In the genomic region with DNA sequence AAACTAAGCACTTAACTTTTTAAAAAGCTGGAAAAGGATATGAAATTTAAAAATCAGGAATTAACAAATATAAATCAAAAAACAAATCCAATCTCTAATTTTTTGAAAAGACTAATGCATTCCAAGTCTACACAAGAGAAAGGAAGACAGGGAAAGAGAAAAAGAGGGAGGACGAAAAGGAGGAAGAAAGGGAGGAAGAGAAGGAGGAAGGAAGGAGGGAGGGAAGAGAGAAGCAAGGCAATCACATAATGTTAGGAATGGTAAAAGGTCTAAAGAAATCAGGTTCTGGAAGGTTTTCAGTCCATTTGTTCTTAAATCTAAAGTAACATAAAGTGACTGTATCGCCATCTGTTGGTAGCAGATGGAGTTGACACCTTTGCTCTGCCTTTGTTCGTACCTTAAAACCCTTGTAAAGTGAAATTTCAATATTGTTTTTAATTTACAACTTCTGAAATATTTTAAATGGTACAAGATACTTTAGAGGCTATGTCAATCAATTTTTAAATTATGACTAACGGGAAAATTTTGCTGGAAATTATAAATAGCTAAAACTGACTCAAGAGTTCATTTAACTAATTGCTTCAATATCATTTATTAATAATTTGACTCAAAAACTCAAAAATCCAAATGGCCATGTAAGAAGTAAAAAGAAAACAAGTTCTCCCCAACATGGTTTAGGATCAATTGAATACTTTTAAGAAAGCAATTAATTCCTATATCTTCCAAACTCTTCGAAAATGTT, we compare ENCODE assay signal across 10 cellular contexts. TPM values are rescaled to one million over a fixed set of nuclear protein-coding genes. Genes with fewer than 3 reads are reported as not detected.
A peak's percentile ranks its signal among the peaks of the same experiment; 100 is the strongest.
DNase-seq lines count a peak whose midpoint lies in the region; ATAC-seq, FAIRE-seq and TF ChIP-seq lines count a peak whose summit lies in the region.
"Had no signal": no experiment of that assay in that cellular context is flagged by ENCODE, and none has a peak within 500 bp of the region (broad histone marks: within the 10 kb centered on the region; RNA-seq: fewer than 3 reads in every experiment).

No MANE protein-coding gene starts in this region.

- intact Hi-C loops in ascending aorta (cut with DNase I) (no loop called here), left colon (cut with DNase I, micrococcal nuclease) (no loop called here), sciatic nerve (cut with DNase I) (no loop called here)

- no peaks in the 10 kb centered on the region for H3K9me3 ChIP-seq in ascending aorta

- H3K27ac Mint-ChIP-seq in type B pancreatic cell: no peak overlapping the region
- H3K27ac Mint-ChIP-seq: T-cell had no signal

- TF ChIP-seq POLR2A in GM12891 (IDR thresholded peaks at IDR 0.05; ENCODE audit: low read depth, low read length): no peak

- ATAC-seq in left colon (peak; percentile 39), sciatic nerve (no peak), HG03025 (IDR thresholded peaks at IDR 0.05; ENCODE audit: low FRiP score, unreplicated experiment) (no peak)

- no peaks in the 10 kb centered on the region for H3K4me1 Mint-ChIP-seq in type B pancreatic cell (ENCODE audit: unreplicated experiment)
- H3K4me1 Mint-ChIP-seq: T-cell had no signal

- peak; percentile 88 for FAIRE-seq in GM12891 (lab: Jason Lieb, UNC)

- no peaks in the 10 kb centered on the region for H3K4me1 ChIP-seq in ascending aorta

- H3K9me3 Mint-ChIP-seq in type B pancreatic cell: no peaks in the 10 kb centered on the region
- H3K9me3 Mint-ChIP-seq: T-cell had no signal

- no peaks in the 10 kb centered on the region for H3K36me3 ChIP-seq in ascending aorta

- TF ChIP-seq CTCF in ascending aorta (IDR thresholded peaks at IDR 0.05) (peak in 2 of 3 experiments; percentile 39 to 50), type B pancreatic cell (conservative IDR thresholded peaks at IDR 0.05) (peak; percentile 88)

- no peaks in the 10 kb centered on the region for H3K27me3 ChIP-seq in ascending aorta

- H3K27me3 Mint-ChIP-seq in type B pancreatic cell: peaks cover 19% of the 10 kb centered on the region

- no peak overlapping the region for H3K4me3 ChIP-seq in ascending aorta
- H3K4me3 ChIP-seq: skin epidermis had no signal

- no peak overlapping the region for H3K27ac ChIP-seq in ascending aorta
- H3K27ac ChIP-seq: skin epidermis had no signal

- DNase-seq in CD1c-positive myeloid dendritic cell (ENCODE audit: extremely low spot score) (peak; percentile 69), GM12891 (ENCODE audit: insufficient read length, low spot score) (no peak), NCI-H526 treated with DMSO at 0.1 percent for 48 hours (lab: John Stamatoyannopoulos, UW) (peak; percentile 19), ascending aorta (ENCODE audit: low spot score in 2 of 2) (no peak), left colon (peak in 1 of 2 donors; percentile 45), type B pancreatic cell (ENCODE audit: extremely low spot score, unreplicated experiment) (no peak), sciatic nerve (ENCODE audit: low spot score) (no peak)

- H3K36me3 Mint-ChIP-seq in type B pancreatic cell: no peaks in the 10 kb centered on the region
- H3K36me3 Mint-ChIP-seq: T-cell had no signal

- H3K4me3 Mint-ChIP-seq in type B pancreatic cell: no peak overlapping the region
- H3K4me3 Mint-ChIP-seq: T-cell had no signal

TF ChIP-seq in GM12891, 5 proteins besides CTCF, POLR2A, EP300 and RAD21:
- TF ChIP-seq POU2F2 (IDR thresholded peaks at IDR 0.05; ENCODE audit: low read depth, low read length) (no peak), POLR2AphosphoS5 (IDR thresholded peaks at IDR 0.05; ENCODE audit: low read depth, low read length) (no peak), SPI1 (IDR thresholded peaks at IDR 0.05; ENCODE audit: low read depth, low read length) (no peak), TAF1 (IDR thresholded peaks at IDR 0.05; ENCODE audit: low read depth, low read length) (no peak), PAX5 (IDR thresholded peaks at IDR 0.05; ENCODE audit: insufficient read depth, low read length, severe bottlenecking) (no peak)

RNA-seq across cellular contexts. Expression of gene CDYL2, which starts 20.4 kb away (rescaled TPM):
- 5.0 TPM for polyA plus RNA-seq in GM12891 (2012; ENCODE audit: low read depth, missing spikeins)
- total RNA-seq in ascending aorta (5.0 TPM), left colon (1 to 10 TPM; 5.0 to 6.3 TPM), type B pancreatic cell (ENCODE audit: low replicate concordance) (6.3 and 8.2 TPM in 2 replicates), sciatic nerve (5.7 TPM)

Comparison
In these comparisons a context has a peak if more than half of its experiments do, and no peak if none do; other contexts are left out.
1. DNase-seq: peak in CD1c-positive myeloid dendritic cell (single experiment) and NCI-H526 treated with DMSO at 0.1 percent for 48 hours (single experiment); none in GM12891 (single experiment), ascending aorta (0 of 2), type B pancreatic cell (single experiment) and sciatic nerve (single experiment).